Comparison of ENCODE assay signal across 15 cellular contexts in the genomic region with DNA sequence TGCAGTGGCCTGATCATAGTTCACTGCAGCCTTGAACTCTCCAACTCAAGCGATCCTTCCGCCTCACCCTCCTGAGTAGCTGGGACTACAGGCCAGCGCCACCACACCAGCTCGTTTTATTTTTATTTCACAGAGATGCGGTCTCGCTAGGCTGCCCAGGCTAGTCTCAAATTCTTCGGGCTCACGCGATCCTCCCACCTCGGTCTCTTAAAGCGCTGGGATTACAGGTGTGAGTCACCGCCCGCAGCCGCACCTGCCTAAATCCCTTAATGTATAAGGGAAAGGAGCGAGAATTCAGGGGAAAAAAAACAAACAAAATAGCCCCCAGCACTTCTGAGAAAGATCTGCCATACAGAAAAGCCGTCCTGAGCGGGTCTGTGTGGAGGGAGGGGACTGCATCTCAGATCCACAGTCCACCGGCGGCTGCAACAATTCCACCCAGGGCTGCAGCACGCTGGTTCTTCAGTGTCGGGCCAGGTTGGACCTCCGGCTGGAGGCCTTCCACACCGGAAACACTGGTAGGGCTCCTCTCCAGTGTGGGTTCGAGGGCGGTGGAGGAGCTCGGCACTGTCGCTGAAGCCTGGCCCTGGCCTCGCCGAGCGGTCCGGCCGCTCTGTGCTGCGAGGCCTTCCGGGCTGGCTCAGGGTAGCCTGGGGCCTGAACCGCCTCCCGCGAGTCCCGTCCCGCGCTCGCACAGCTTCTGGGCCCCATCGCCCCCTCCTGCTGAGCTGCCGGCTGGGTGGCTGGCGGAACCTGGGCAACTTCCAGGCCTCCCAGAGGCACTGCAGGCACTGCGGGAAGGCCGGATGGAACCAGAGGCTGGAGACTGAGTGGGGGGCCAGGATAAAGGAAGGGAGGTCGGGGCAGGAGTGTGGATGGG. TPM values are rescaled to one million over a fixed set of nuclear protein-coding genes. Genes with fewer than 3 reads are reported as not detected.
"Had no signal": no experiment of that assay in that cellular context is flagged by ENCODE, and none has a peak within 500 bp of the region (broad histone marks: within the 10 kb centered on the region; RNA-seq: fewer than 3 reads in every experiment).

No MANE protein-coding gene starts in this region.

- H3K27me3 ChIP-seq: left lung had no signal

- H3K9me3 ChIP-seq: left lung had no signal

- H3K36me3 ChIP-seq: left lung had no signal

- H3K27ac ChIP-seq: left lung had no signal

- H3K4me1 ChIP-seq: left lung had no signal

- ATAC-seq: left lung; stimulated activated memory B cell treated with anti-CD40 and anti-IgM and Interleukin-4, amounts not matched to agents 10 μg/mL and 1 μg/mL and 100 μg/mL, for 72 hours; T-helper 17 cell had no signal

- H3K4me3 ChIP-seq: left lung had no signal

- DNase-seq: activated CD4-positive, alpha-beta T cell treated with anti-CD3 and anti-CD28 coated beads, Interleukin-2, amount 50 U/mL, for 1 hour; activated CD4-positive, CD25-positive, alpha-beta regulatory T cell; activated CD8-positive, alpha-beta memory T cell treated with anti-CD3 and anti-CD28 coated beads for 24 hours; activated naive CD4-positive, alpha-beta T cell treated with anti-CD3 and anti-CD28 coated beads for 36 hours; erythroblast; naive B cell; stimulated activated CD4-positive, alpha-beta T cell treated with anti-CD3 and anti-CD28 coated beads, Interleukin-2, amount 100 ng/mL, for 48 hours; T-helper 17 cell had no signal

RNA-seq across cellular contexts. Expression of a gene that starts 7.0 kb away (rescaled TPM):
- total RNA-seq: mononuclear cell had no signal

RNA-seq across cellular contexts. Expression of a gene that starts 7.4 kb away (rescaled TPM):
- total RNA-seq: activated naive CD4-positive, alpha-beta T cell treated with anti-CD3 and anti-CD28 coated beads for 36 hours; activated T-helper 1 cell treated with anti-CD3 and anti-CD28 coated beads, Interleukin-12 subunit alpha, Interleukin-12 subunit beta, Interleukin-2, Interleukin-4 antibody, amounts not matched to agents 30 ng/mL and 10 ng/mL and 1 ng/mL, durations not matched to agents 14 hours and 24 hours and 36 hours; dermis microvascular lymphatic vessel endothelial cell; endodermal cell; mononuclear cell; T-helper 17 cell had no signal
- polyA plus RNA-seq: keratinocyte had no signal

RNA-seq across cellular contexts. Expression of a gene that starts 42.4 kb away (rescaled TPM):
- total RNA-seq: activated naive CD4-positive, alpha-beta T cell treated with anti-CD3 and anti-CD28 coated beads for 36 hours; activated T-helper 1 cell treated with anti-CD3 and anti-CD28 coated beads, Interleukin-12 subunit alpha, Interleukin-12 subunit beta, Interleukin-2, Interleukin-4 antibody, amounts not matched to agents 30 ng/mL and 10 ng/mL and 1 ng/mL, durations not matched to agents 14 hours and 24 hours and 36 hours; dermis microvascular lymphatic vessel endothelial cell; endodermal cell; T-helper 17 cell had no signal
- polyA plus RNA-seq: keratinocyte had no signal
